Comparison of ENCODE assay signal across 20 cellular contexts in the genomic region with DNA sequence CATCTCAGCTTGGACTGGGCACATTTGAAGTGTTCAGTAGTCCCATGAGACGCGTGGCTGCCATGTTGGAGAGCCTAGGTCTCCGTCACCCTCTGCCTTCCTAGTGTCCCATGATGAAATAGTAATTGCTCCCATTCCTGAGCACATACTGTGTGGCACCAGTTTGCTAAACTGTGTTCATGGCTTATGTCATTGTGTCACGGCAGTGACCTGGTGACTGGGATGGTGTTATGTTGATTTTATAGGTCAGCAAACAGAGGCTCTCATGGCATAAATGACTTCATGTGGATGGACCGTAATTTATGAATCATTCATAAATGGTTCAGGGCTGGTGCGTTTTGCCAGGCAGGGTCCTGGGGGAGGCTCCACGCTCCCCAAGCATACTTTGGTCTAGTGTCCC. TPM values are rescaled to one million over a fixed set of nuclear protein-coding genes. Genes with fewer than 3 reads are reported as not detected.
A peak's percentile ranks its signal among the peaks of the same experiment; 100 is the strongest.
DNase-seq lines count a peak whose midpoint lies in the region; ATAC-seq, FAIRE-seq and TF ChIP-seq lines count a peak whose summit lies in the region.
"Had no signal": no experiment of that assay in that cellular context is flagged by ENCODE, and none has a peak within 500 bp of the region (broad histone marks: within the 10 kb centered on the region; RNA-seq: fewer than 3 reads in every experiment).

No MANE protein-coding gene starts in this region.

- H3K79me1 ChIP-seq in neuronal stem cell (ENCODE audit: low read depth, low read length): peaks cover 5% of the 10 kb centered on the region

- no peak for TF ChIP-seq CTCF in dorsolateral prefrontal cortex (IDR thresholded peaks at IDR 0.05 in 54 of 56, conservative IDR thresholded peaks at IDR 0.05 in 2 of 56; ENCODE audit: low read depth in 1 of 56, partially characterized antibody in 56 of 56)

- no peak overlapping the region for H3K4me2 ChIP-seq in neuronal stem cell (ENCODE audit: insufficient read depth, low read length, poor library complexity, severe bottlenecking)

- no peak overlapping the region for H3K4ac ChIP-seq in neuronal stem cell (ENCODE audit: low read length)

- FAIRE-seq in GM18507 (lab: Jason Lieb, UNC): peak; percentile 50
- FAIRE-seq: frontal cortex had no signal

- in situ Hi-C loops in Caki2 (cut with HindIII; ENCODE audit: low pct_unique_long_range_greater_than_20kb, low sequenced_read_pairs): no loop called here

- ATAC-seq in GM19467 (IDR thresholded peaks at IDR 0.05; ENCODE audit: unreplicated experiment) (no peak), HG02763 (IDR thresholded peaks at IDR 0.05; ENCODE audit: unreplicated experiment) (no peak)
- ATAC-seq: left ventricle myocardium superior had no signal

- H3K9me3 ChIP-seq in SK-N-MC (ENCODE audit: low read depth, low read length): no peaks in the 10 kb centered on the region
- no peaks in the 10 kb centered on the region for H3K9me3 ChIP-seq in neuronal stem cell (replicated peaks in 1 of 2; ENCODE audit: control insufficient read depth in 2 of 2, insufficient read depth in 1 of 2, low read depth in 1 of 2, low read length in 2 of 2)
- H3K9me3 ChIP-seq: BE2C had no signal

- H4K8ac ChIP-seq in neuronal stem cell (ENCODE audit: low read depth, low read length): no peak overlapping the region

- H3K9ac ChIP-seq in SK-N-MC (ENCODE audit: insufficient read length) (no peak overlapping the region), neuronal stem cell (ENCODE audit: low read depth, low read length, poor library complexity) (no peak overlapping the region)

- no peak overlapping the region for H2AFZ ChIP-seq in neuronal stem cell (ENCODE audit: low read length)

- intact Hi-C loops in dorsolateral prefrontal cortex (cut with DNase I): no loop called here

- H2BK120ac ChIP-seq in neuronal stem cell (ENCODE audit: low read depth, low read length): no peak overlapping the region

- no peaks in the 10 kb centered on the region for H3K36me3 ChIP-seq in SK-N-MC (ENCODE audit: insufficient read depth, low read length)
- no peaks in the 10 kb centered on the region for H3K36me3 ChIP-seq in neuronal stem cell (replicated peaks in 1 of 2; ENCODE audit: control insufficient read depth in 2 of 2, insufficient read depth in 2 of 2, low read length in 2 of 2)
- H3K36me3 ChIP-seq: BE2C had no signal

- H4K91ac ChIP-seq in neuronal stem cell (ENCODE audit: low read depth, low read length, poor library complexity): no peak overlapping the region

- peaks cover 1 to 2% of the 10 kb centered on the region in 2 donors for H3K4me1 ChIP-seq in neuronal stem cell (ENCODE audit: control insufficient read depth in 2 of 2, insufficient read depth in 1 of 2, low read depth in 1 of 2, low read length in 2 of 2)

- H3K27ac ChIP-seq in SK-N-MC (peak overlapping the region; percentile 17; the same call in 1 of the 2 replicates), neuronal stem cell (replicated peaks; ENCODE audit: low read length) (no peak overlapping the region), dorsolateral prefrontal cortex (peak overlapping the region in 1 of 59 donors; percentile 34)
- H3K27ac ChIP-seq: epithelial cell of prostate had no signal

- H2BK12ac ChIP-seq in neuronal stem cell (ENCODE audit: low read length): peak overlapping the region; percentile 24

- no peak overlapping the region for H2BK15ac ChIP-seq in neuronal stem cell (ENCODE audit: low read length)

- no peak overlapping the region for H2BK5ac ChIP-seq in neuronal stem cell (ENCODE audit: low read length)

- WGBS in neuronal stem cell (ENCODE audit: extremely low coverage in 2 of 2, insufficient read length in 2 of 2, insufficient replicate concordance in 1 of 2), 2 donors: no CpG with 5 or more reads among the region's 7 CpGs

- no peak overlapping the region for H3K18ac ChIP-seq in neuronal stem cell (ENCODE audit: low read length)

- no peak overlapping the region for H2AK5ac ChIP-seq in neuronal stem cell (ENCODE audit: low read depth, low read length)

- no peaks in the 10 kb centered on the region for H3K27me3 ChIP-seq in neuronal stem cell (ENCODE audit: control insufficient read depth in 3 of 3, insufficient read depth in 3 of 3, low read depth in 1 of 3, low read length in 3 of 3)
- no peaks in the 10 kb centered on the region for H3K27me3 ChIP-seq in dorsolateral prefrontal cortex
- H3K27me3 ChIP-seq: BE2C had no signal

- H3K14ac ChIP-seq in neuronal stem cell (ENCODE audit: low read length): no peak overlapping the region

- H3K4me3 ChIP-seq in SK-N-MC (no peak overlapping the region), neuronal stem cell (ENCODE audit: low read length in 2 of 2) (no peak overlapping the region), dorsolateral prefrontal cortex (no peak overlapping the region)
- H3K4me3 ChIP-seq: skin epidermis had no signal

- DNase-seq in Caki2 (ENCODE audit: low read depth): peak; percentile 46
- no peak for DNase-seq in GM18507 (ENCODE audit: extremely low spot score, insufficient read length, low read depth)
- no peak for DNase-seq in SK-N-MC (ENCODE audit: low read depth, low spot score)
- DNase-seq in neuronal stem cell (ENCODE audit: low spot score): no peak
- no peak for DNase-seq in dorsolateral prefrontal cortex
- no peak for DNase-seq in NOMO-1 treated with DMSO at 0.1 percent for 48 hours (lab: John Stamatoyannopoulos, UW; ENCODE audit: unreplicated experiment)
- DNase-seq: activated gamma-delta T cell; BE2C; HCEC 1CT; left ventricle myocardium superior; NCI-H1930; NCI-H446 treated with DMSO at 0.1 percent for 48 hours; SHP77; stimulated activated CD4-positive, alpha-beta T cell treated with anti-CD3 and anti-CD28 coated beads, Interleukin-4, amount 100 ng/mL, for 4 hours; stimulated activated CD8-positive, alpha-beta memory T cell treated with anti-CD3 and anti-CD28 coated beads, Interleukin-4, amount 100 ng/mL, for 48 hours had no signal

- no peak overlapping the region for H3K23ac ChIP-seq in neuronal stem cell (ENCODE audit: low read depth, low read length, poor library complexity)

RNA-seq across cellular contexts. Expression of gene BCAS4, which starts 3.8 kb away (rescaled TPM):
- 84.7 and 97.7 TPM in 2 replicates for total RNA-seq in Caki2 (2014; rRNA removed; shearing (Covaris generic); ENCODE audit: low replicate concordance)
- 17.8 TPM for polyA plus RNA-seq in neuronal stem cell (2013, experiment 1 of 2)
- 14.9 TPM for polyA plus RNA-seq in neuronal stem cell (2013, experiment 2 of 2)
- 10 to 100 TPM in 119 of 120 experiments, 1 to 10 TPM in 1; 8.0 to 41.4 (median 29.9) TPM for total RNA-seq in dorsolateral prefrontal cortex
